ENCODE assay signal across 1 cellular context in the genomic region with DNA sequence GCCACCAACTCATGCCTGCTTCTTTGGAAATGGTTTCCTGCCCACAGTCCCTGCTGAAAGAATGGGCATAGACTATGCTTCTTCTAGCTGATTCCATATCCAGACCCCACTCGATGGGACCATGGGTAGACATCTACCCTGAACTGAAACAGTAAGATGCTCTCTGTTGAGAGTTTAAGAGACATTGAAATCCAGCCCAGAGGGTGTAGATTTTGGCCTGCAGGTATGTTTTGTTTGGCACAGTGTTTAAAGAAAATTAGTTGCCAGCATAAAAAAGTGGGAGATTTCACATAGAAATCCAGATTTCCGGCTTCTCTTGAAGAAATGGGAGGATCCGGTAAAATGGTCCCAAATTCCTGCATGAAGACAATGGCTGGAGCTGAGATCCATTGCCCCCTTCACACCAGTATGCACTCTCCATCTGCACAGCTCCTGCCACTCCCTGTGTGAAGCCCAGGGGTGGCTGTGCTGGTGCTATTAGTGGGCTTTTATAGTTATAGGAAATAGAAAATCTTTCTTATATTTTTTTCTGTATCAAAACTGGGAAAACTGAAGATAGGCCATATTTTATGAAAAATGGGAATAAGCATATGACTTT.
TF ChIP-seq lines count a peak whose summit lies in the region.

No MANE protein-coding gene starts in this region.

TF ChIP-seq in IMR-90, 13 proteins besides CTCF, POLR2A, EP300 and RAD21 (continued from another document):
- no peak for TF ChIP-seq MXI1 (IDR thresholded peaks at IDR 0.05; ENCODE audit: borderline replicate concordance, low read depth, low read length)
- no peak for TF ChIP-seq BHLHE40 (IDR thresholded peaks at IDR 0.05; ENCODE audit: low read depth, low read length)
- TF ChIP-seq MAZ (IDR thresholded peaks at IDR 0.05; ENCODE audit: borderline replicate concordance, low read depth, low read length) = no peak
- no peak for TF ChIP-seq MAFK (IDR thresholded peaks at IDR 0.05; ENCODE audit: low read depth, low read length)
